ENCODE assay signal across 9 cellular contexts in the genomic region with DNA sequence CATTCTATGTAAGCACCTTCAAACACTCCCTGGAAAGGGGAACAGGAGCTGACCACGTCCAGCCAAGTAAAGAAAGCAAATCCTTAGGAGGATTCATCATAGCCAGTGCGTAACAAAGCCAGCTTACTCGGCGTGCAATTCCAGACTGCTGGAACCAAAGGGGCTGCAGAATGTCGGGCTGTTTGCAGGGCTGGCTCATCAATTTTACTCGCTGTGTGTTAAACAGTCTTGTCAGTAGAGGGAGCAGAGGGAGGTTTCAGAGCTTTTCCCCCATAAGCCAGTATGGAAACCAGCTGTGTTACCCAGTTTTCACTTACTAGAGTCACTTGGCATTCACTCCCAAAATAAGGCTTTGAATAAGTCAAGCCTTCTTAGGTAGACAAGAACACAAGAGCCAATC.
A peak's percentile ranks its signal among the peaks of the same experiment; 100 is the strongest.
DNase-seq lines count a peak whose midpoint lies in the region; ATAC-seq, FAIRE-seq and TF ChIP-seq lines count a peak whose summit lies in the region.
"Had no signal": no experiment of that assay in that cellular context is flagged by ENCODE, and none has a peak within 500 bp of the region (broad histone marks: within the 10 kb centered on the region; RNA-seq: fewer than 3 reads in every experiment).

No MANE protein-coding gene starts in this region.

- POLR2A ChIA-PET in A673 (lab: Charles Lee; ENCODE audit: low non-redundant PET) = no interaction called here

- H3K4me1 ChIP-seq in A673 (ENCODE audit: insufficient read depth, low read length, poor library complexity, severe bottlenecking) (no peaks in the 10 kb centered on the region), GM23248 (ENCODE audit: insufficient read depth) (peaks cover 2% of the 10 kb centered on the region; the same call in 1 of the 2 replicates), RWPE2 (ENCODE audit: insufficient read depth, poor library complexity, severe bottlenecking) (no peaks in the 10 kb centered on the region), uterus (no peaks in the 10 kb centered on the region)

- H3K27ac ChIP-seq in A673 (ENCODE audit: low read depth, low read length, poor library complexity, severe bottlenecking) (no peak overlapping the region), GM23248 (no peak overlapping the region), RWPE2 (ENCODE audit: poor library complexity, severe bottlenecking) (no peak overlapping the region), uterus (no peak overlapping the region)

- H3F3A ChIP-seq in GM23248 (ENCODE audit: insufficient read depth) = no peaks in the 10 kb centered on the region

- intact Hi-C loops in A673 (cut with micrococcal nuclease; ENCODE audit: unreplicated experiment) = loop anchor here (5.0 kb wide), 1 partner anchor 196 kb away; no protein-coding TSS in a partner anchor
- intact Hi-C loops in left ventricle myocardium superior (cut with micrococcal nuclease) = no loop called here
- intact Hi-C loops in uterus (cut with DNase I; ENCODE audit: low total_unique reads) = no loop called here

- H3K9ac ChIP-seq in GM23248 = no peak overlapping the region

- DNase-seq in A673 (ENCODE audit: low spot score) (peak; percentile 66), GM23248 (peak; percentile 64), RWPE2 (ENCODE audit: low spot score) (no peak), left ventricle myocardium superior (no peak), CD1c-positive myeloid dendritic cell (ENCODE audit: extremely low spot score) (no peak), GM12892 (ENCODE audit: insufficient read length) (no peak), uterus (no peak)
- DNase-seq: NCI-H2081 treated with DMSO at 0.1 percent for 48 hours had no signal

- FAIRE-seq in GM12892 (lab: Jason Lieb, UNC) = no peak

- no TSS peak for BruUV-seq in A673 (replicated peaks; lab: Mats Ljungman, UMichigan)

- no peaks in the 10 kb centered on the region for H4K20me1 ChIP-seq in GM23248 (ENCODE audit: insufficient read depth)

- H3K4me2 ChIP-seq in GM23248 (ENCODE audit: unreplicated experiment) = no peak overlapping the region

- H3K9me3 ChIP-seq in A673 (ENCODE audit: low read depth, low read length, poor library complexity, severe bottlenecking) = no peaks in the 10 kb centered on the region
- H3K9me3 ChIP-seq in GM23248 (ENCODE audit: low read depth) = no peaks in the 10 kb centered on the region
- H3K9me3 ChIP-seq in RWPE2 (ENCODE audit: severe bottlenecking) = no peaks in the 10 kb centered on the region
- no peaks in the 10 kb centered on the region for H3K9me3 ChIP-seq in uterus

- ATAC-seq in RWPE2 (ENCODE audit: low read depth) = peak; percentile 40; the same call in 1 of the 3 replicates
- ATAC-seq in left ventricle myocardium superior = peak; percentile 21
- ATAC-seq in GM19035 (IDR thresholded peaks at IDR 0.05; ENCODE audit: unreplicated experiment) = no peak

- in situ Hi-C loops in GM23248 (cut with MboI) = no loop called here

- TF ChIP-seq CTCF in A673 (conservative IDR thresholded peaks at IDR 0.05; ENCODE audit: low read depth, low read length) (peak; percentile 65), RWPE2 (IDR thresholded peaks at IDR 0.05; ENCODE audit: poor library complexity, severe bottlenecking) (peak; percentile 53), uterus (IDR thresholded peaks at IDR 0.05) (peak in 1 of 4 experiments; percentile 22)

- no peaks in the 10 kb centered on the region for H3K27me3 ChIP-seq in A673 (replicated peaks; ENCODE audit: insufficient read depth, low read depth, low read length, poor library complexity)
- no peaks in the 10 kb centered on the region for H3K27me3 ChIP-seq in GM23248 (replicated peaks; ENCODE audit: insufficient read depth)
- no peaks in the 10 kb centered on the region for H3K27me3 ChIP-seq in RWPE2 (ENCODE audit: insufficient read depth, poor library complexity, severe bottlenecking)
- H3K27me3 ChIP-seq in uterus = no peaks in the 10 kb centered on the region

- peaks cover 4% of the 10 kb centered on the region; the same call in 1 of the 2 replicates for H3K79me2 ChIP-seq in GM23248 (ENCODE audit: insufficient read depth)

- H3K9me2 ChIP-seq in GM23248 (ENCODE audit: insufficient read depth) = no peaks in the 10 kb centered on the region

- 54 to 61% methylated on average over 6 of the region's 6 CpGs for WGBS in GM23248 (ENCODE audit: low coverage in 1 of 2, low lambda C conversion rate in 2 of 2, missing lambda C conversion rate in 2 of 2), 2 experiments

- peaks cover 13% of the 10 kb centered on the region for H3K36me3 ChIP-seq in A673 (ENCODE audit: insufficient read depth, low read length, poor library complexity, severe bottlenecking)
- H3K36me3 ChIP-seq in GM23248 (ENCODE audit: low read depth) = peaks cover 14% of the 10 kb centered on the region
- H3K36me3 ChIP-seq in RWPE2 (ENCODE audit: low read depth) = peaks cover 53% of the 10 kb centered on the region
- no peaks in the 10 kb centered on the region for H3K36me3 ChIP-seq in uterus

- CTCF ChIA-PET in A673 (lab: Charles Lee) = interaction anchor here (0.5 kb wide), 1 partner anchor 62 kb away, joined by 3 read pairs; no protein-coding TSS in a partner anchor

- H2AFZ ChIP-seq in GM23248 = no peak overlapping the region

- H3K4me3 ChIP-seq in A673 (ENCODE audit: low read depth, low read length, poor library complexity, severe bottlenecking) (no peak overlapping the region), GM23248 (no peak overlapping the region), RWPE2 (ENCODE audit: severe bottlenecking) (no peak overlapping the region), uterus (no peak overlapping the region)

- no peak for TF ChIP-seq POLR2A in GM12892 (IDR thresholded peaks at IDR 0.05; ENCODE audit: low read depth, low read length)
- TF ChIP-seq POLR2A in uterus (IDR thresholded peaks at IDR 0.05) = no peak

Comparison
In these comparisons a context has a peak if more than half of its experiments do, and no peak if none do; other contexts are left out.
1. DNase-seq: peak in A673 (single experiment) and GM23248 (single experiment); none in RWPE2 (single experiment), left ventricle myocardium superior (single experiment), CD1c-positive myeloid dendritic cell (single experiment), GM12892 (single experiment) and uterus (0 of 2).